ENCODE assay signal across 24 cellular contexts in genomic region chr15:97078556-97078955, GRCh38.
"Had no signal": no experiment of that assay in that cellular context is flagged by ENCODE, and none has a peak within 500 bp of the region (broad histone marks: within the 10 kb centered on the region; RNA-seq: fewer than 3 reads in every experiment).

No MANE protein-coding gene starts in this region.

- DNase-seq: cortex of kidney; dorsolateral prefrontal cortex; effector CD8-positive, alpha-beta T cell; islet precursor cell; left lung; lower lobe of right lung; natural killer cell; spleen; stimulated activated CD4-positive, alpha-beta T cell treated with anti-CD3 and anti-CD28 coated beads, Interleukin-15, amount 100 ng/mL, for 24 hours; stimulated activated CD4-positive, alpha-beta T cell treated with anti-CD3 and anti-CD28 coated beads, Interleukin-1b, Interleukin-23, amount 100 ng/mL, for 48 hours; stimulated activated CD4-positive, alpha-beta T cell treated with anti-CD3 and anti-CD28 coated beads, Interleukin-4, amount 100 ng/mL, for 24 hours; tibial artery; upper lobe of right lung had no signal

- H3K27ac Mint-ChIP-seq: memory B cell; mesothelial cell of epicardium; natural killer cell; stimulated activated memory B cell treated with anti-CD40 and anti-IgM and Interleukin-4, amounts not matched to agents 10 μg/mL and 1 μg/mL and 100 μg/mL, for 72 hours; stimulated activated naive CD8-positive, alpha-beta T cell treated with anti-CD3 and anti-CD28 coated beads, Interleukin-15, Interleukin-2, amounts not matched to agents 100 ng/mL and 50 ng/mL, for 24 hours had no signal

- H3K27ac ChIP-seq: dorsolateral prefrontal cortex, left lung, lower lobe of right lung, parathyroid adenoma, prostate gland, spleen, tibial artery, upper lobe of right lung, vagina had no signal

- H3K36me3 Mint-ChIP-seq: memory B cell; natural killer cell; stimulated activated memory B cell treated with anti-CD40 and anti-IgM and Interleukin-4, amounts not matched to agents 10 μg/mL and 1 μg/mL and 100 μg/mL, for 72 hours had no signal

- H3K4me3 Mint-ChIP-seq: memory B cell; mesothelial cell of epicardium; natural killer cell; stimulated activated memory B cell treated with anti-CD40 and anti-IgM and Interleukin-4, amounts not matched to agents 10 μg/mL and 1 μg/mL and 100 μg/mL, for 72 hours; stimulated activated naive CD8-positive, alpha-beta T cell treated with anti-CD3 and anti-CD28 coated beads, Interleukin-15, Interleukin-2, amounts not matched to agents 100 ng/mL and 50 ng/mL, for 24 hours had no signal

- FAIRE-seq: endometrium, frontal cortex had no signal

- H3K79me2 ChIP-seq: parathyroid adenoma had no signal

- H3K9me3 ChIP-seq: lower lobe of right lung, prostate gland, upper lobe of right lung, vagina had no signal

- H3K27me3 Mint-ChIP-seq: memory B cell; stimulated activated memory B cell treated with anti-CD40 and anti-IgM and Interleukin-4, amounts not matched to agents 10 μg/mL and 1 μg/mL and 100 μg/mL, for 72 hours; stimulated activated naive CD8-positive, alpha-beta T cell treated with anti-CD3 and anti-CD28 coated beads, Interleukin-15, Interleukin-2, amounts not matched to agents 100 ng/mL and 50 ng/mL, for 24 hours had no signal

- H3K4me1 Mint-ChIP-seq: memory B cell; natural killer cell; stimulated activated memory B cell treated with anti-CD40 and anti-IgM and Interleukin-4, amounts not matched to agents 10 μg/mL and 1 μg/mL and 100 μg/mL, for 72 hours had no signal

- ATAC-seq: esophagus mucosa; left lung; lower lobe of right lung; natural killer cell; sciatic nerve; stimulated activated memory B cell treated with anti-CD40 and anti-IgM and Interleukin-4, amounts not matched to agents 10 μg/mL and 1 μg/mL and 100 μg/mL, for 72 hours; upper lobe of right lung had no signal

- H3K27me3 ChIP-seq: spleen, tibial artery, upper lobe of right lung, vagina had no signal

- H3K4me1 ChIP-seq: left lung, lower lobe of right lung, parathyroid adenoma, prostate gland, spleen, tibial artery, upper lobe of right lung, vagina had no signal

- H2AFZ ChIP-seq: parathyroid adenoma had no signal

- H3K4me3 ChIP-seq: dorsolateral prefrontal cortex, left lung, lower lobe of right lung, prostate gland, spleen, tibial artery, upper lobe of right lung, vagina had no signal

- H3K9ac ChIP-seq: parathyroid adenoma had no signal

- H3K36me3 ChIP-seq: left lung, lower lobe of right lung, prostate gland, spleen, tibial artery, upper lobe of right lung, vagina had no signal
